ENCODE assay signal across 1 cellular context in the genomic region with DNA sequence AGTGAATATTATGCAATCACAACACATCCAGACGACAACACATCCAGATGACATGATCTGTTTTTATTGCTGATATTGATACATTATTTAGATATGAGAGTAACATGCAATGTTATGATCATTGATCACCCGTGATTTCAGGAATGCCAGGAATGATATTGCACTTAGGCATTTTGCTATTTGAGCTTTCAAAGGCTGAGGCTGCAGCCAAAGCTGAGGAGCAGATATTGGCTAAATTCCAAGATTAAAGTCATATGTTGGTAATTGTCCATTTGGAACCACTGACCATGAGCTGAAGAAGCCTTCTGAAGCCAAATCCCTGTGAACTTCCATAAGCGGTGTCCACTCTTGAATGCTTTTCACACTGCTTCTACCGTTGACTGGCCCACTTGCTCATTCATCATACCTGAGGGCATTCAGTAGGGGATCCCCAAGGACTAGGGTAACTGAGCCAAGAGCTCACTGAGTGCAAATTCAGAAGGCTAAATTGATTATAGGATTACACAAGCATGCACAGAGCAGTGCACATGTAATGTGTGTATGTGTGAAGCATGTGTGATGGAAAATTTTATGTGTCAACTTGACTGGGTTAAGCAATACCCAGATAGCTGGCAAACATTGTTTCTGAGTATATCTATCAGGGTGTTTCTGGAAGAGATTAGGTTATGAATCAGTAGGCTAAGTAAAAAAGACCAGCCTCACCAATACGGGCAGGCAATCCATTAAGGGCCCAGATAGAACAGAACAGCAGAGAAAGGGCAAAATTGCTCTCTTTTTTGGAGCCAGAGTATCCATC.
TF ChIP-seq lines count a peak whose summit lies in the region.

No MANE protein-coding gene starts in this region.

TF ChIP-seq in GM23338, 12 proteins besides CTCF, POLR2A, EP300 and RAD21 (continued from another document):
- TF ChIP-seq, protein P1, sequence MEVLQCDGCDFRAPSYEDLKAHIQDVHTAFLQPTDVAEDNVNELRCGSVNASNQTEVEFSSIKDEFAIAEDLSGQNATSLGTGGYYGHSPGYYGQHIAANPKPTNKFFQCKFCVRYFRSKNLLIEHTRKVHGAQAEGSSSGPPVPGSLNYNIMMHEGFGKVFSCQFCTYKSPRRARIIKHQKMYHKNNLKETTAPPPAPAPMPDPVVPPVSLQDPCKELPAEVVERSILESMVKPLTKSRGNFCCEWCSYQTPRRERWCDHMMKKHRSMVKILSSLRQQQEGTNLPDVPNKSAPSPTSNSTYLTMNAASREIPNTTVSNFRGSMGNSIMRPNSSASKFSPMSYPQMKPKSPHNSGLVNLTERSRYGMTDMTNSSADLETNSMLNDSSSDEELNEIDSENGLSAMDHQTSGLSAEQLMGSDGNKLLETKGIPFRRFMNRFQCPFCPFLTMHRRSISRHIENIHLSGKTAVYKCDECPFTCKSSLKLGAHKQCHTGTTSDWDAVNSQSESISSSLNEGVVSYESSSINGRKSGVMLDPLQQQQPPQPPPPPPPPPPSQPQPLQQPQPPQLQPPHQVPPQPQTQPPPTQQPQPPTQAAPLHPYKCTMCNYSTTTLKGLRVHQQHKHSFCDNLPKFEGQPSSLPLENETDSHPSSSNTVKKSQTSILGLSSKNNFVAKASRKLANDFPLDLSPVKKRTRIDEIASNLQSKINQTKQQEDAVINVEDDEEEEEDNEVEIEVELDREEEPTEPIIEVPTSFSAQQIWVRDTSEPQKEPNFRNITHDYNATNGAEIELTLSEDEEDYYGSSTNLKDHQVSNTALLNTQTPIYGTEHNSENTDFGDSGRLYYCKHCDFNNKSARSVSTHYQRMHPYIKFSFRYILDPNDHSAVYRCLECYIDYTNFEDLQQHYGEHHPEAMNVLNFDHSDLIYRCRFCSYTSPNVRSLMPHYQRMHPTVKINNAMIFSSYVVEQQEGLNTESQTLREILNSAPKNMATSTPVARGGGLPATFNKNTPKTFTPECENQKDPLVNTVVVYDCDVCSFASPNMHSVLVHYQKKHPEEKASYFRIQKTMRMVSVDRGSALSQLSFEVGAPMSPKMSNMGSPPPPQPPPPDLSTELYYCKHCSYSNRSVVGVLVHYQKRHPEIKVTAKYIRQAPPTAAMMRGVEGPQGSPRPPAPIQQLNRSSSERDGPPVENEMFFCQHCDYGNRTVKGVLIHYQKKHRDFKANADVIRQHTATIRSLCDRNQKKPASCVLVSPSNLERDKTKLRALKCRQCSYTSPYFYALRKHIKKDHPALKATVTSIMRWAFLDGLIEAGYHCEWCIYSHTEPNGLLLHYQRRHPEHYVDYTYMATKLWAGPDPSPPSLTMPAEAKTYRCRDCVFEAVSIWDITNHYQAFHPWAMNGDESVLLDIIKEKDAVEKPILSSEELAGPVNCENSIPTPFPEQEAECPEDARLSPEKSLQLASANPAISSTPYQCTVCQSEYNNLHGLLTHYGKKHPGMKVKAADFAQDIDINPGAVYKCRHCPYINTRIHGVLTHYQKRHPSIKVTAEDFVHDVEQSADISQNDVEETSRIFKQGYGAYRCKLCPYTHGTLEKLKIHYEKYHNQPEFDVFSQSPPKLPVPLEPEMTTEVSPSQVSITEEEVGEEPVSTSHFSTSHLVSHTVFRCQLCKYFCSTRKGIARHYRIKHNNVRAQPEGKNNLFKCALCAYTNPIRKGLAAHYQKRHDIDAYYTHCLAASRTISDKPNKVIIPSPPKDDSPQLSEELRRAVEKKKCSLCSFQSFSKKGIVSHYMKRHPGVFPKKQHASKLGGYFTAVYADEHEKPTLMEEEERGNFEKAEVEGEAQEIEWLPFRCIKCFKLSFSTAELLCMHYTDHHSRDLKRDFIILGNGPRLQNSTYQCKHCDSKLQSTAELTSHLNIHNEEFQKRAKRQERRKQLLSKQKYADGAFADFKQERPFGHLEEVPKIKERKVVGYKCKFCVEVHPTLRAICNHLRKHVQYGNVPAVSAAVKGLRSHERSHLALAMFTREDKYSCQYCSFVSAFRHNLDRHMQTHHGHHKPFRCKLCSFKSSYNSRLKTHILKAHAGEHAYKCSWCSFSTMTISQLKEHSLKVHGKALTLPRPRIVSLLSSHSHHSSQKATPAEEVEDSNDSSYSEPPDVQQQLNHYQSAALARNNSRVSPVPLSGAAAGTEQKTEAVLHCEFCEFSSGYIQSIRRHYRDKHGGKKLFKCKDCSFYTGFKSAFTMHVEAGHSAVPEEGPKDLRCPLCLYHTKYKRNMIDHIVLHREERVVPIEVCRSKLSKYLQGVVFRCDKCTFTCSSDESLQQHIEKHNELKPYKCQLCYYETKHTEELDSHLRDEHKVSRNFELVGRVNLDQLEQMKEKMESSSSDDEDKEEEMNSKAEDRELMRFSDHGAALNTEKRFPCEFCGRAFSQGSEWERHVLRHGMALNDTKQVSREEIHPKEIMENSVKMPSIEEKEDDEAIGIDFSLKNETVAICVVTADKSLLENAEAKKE (CRISPR knock-in tag; IDR thresholded peaks at IDR 0.05) = no peak
- TF ChIP-seq POLR2AphosphoS5 (IDR thresholded peaks at IDR 0.05; ENCODE audit: low read depth) (no peak), JUNB (IDR thresholded peaks at IDR 0.05; ENCODE audit: unreplicated experiment) (no peak), CREB1 (CRISPR knock-in tag; IDR thresholded peaks at IDR 0.05; ENCODE audit: low read depth) (no peak), ZNF114 (CRISPR knock-in tag; IDR thresholded peaks at IDR 0.05) (no peak), EZH2 (IDR thresholded peaks at IDR 0.05; ENCODE audit: low read depth, unreplicated experiment) (no peak), EZH2phosphoT487 (IDR thresholded peaks at IDR 0.05; ENCODE audit: unreplicated experiment) (no peak), STAT1 (IDR thresholded peaks at IDR 0.05; ENCODE audit: unreplicated experiment) (no peak)
- TF ChIP-seq, protein P2, sequence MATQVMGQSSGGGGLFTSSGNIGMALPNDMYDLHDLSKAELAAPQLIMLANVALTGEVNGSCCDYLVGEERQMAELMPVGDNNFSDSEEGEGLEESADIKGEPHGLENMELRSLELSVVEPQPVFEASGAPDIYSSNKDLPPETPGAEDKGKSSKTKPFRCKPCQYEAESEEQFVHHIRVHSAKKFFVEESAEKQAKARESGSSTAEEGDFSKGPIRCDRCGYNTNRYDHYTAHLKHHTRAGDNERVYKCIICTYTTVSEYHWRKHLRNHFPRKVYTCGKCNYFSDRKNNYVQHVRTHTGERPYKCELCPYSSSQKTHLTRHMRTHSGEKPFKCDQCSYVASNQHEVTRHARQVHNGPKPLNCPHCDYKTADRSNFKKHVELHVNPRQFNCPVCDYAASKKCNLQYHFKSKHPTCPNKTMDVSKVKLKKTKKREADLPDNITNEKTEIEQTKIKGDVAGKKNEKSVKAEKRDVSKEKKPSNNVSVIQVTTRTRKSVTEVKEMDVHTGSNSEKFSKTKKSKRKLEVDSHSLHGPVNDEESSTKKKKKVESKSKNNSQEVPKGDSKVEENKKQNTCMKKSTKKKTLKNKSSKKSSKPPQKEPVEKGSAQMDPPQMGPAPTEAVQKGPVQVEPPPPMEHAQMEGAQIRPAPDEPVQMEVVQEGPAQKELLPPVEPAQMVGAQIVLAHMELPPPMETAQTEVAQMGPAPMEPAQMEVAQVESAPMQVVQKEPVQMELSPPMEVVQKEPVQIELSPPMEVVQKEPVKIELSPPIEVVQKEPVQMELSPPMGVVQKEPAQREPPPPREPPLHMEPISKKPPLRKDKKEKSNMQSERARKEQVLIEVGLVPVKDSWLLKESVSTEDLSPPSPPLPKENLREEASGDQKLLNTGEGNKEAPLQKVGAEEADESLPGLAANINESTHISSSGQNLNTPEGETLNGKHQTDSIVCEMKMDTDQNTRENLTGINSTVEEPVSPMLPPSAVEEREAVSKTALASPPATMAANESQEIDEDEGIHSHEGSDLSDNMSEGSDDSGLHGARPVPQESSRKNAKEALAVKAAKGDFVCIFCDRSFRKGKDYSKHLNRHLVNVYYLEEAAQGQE (IDR thresholded peaks at IDR 0.05; ENCODE audit: unreplicated experiment) = no peak
